In genomic region chr5:171310816-171311697, GRCh38 we compare ENCODE assay signal across 7 cellular contexts. TPM values are rescaled to one million over a fixed set of nuclear protein-coding genes. Genes with fewer than 3 reads are reported as not detected.
DNase-seq lines count a peak whose midpoint lies in the region; ATAC-seq and TF ChIP-seq lines count a peak whose summit lies in the region.

No MANE protein-coding gene starts in this region.

- no peaks in the 10 kb centered on the region for H3K79me2 ChIP-seq in neural progenitor cell (ENCODE audit: low read depth)

- peaks cover 29% of the 10 kb centered on the region for H3K4me1 Mint-ChIP-seq in neural progenitor cell

- H3K27me3 ChIP-seq in ectodermal cell (ENCODE audit: control insufficient read depth, insufficient read depth, low read length, poor library complexity, severe bottlenecking) (peaks cover 100% of the 10 kb centered on the region), neural progenitor cell (peaks cover 100% of the 10 kb centered on the region)

- H3F3A ChIP-seq in neural progenitor cell (ENCODE audit: low read depth) = peaks cover 23% of the 10 kb centered on the region

- H3K4me2 ChIP-seq in neural progenitor cell = peak overlapping the region; percentile 87

- H3K4me3 ChIP-seq in ectodermal cell (ENCODE audit: insufficient read depth, low read depth, low read length) = peak overlapping the region; percentile 5
- peak overlapping the region; percentile 41 for H3K4me3 ChIP-seq in neural progenitor cell

- peaks cover 19% of the 10 kb centered on the region for H3K4me1 ChIP-seq in ectodermal cell (ENCODE audit: control insufficient read depth, insufficient read depth, low read length)
- peaks cover 19% of the 10 kb centered on the region for H3K4me1 ChIP-seq in neural progenitor cell

- peak overlapping the region; percentile 81 for H3K4me3 Mint-ChIP-seq in neural progenitor cell

- H3K27ac ChIP-seq in ectodermal cell (ENCODE audit: insufficient read depth, low read depth, low read length, poor library complexity, severe bottlenecking) (no peak overlapping the region), neural progenitor cell (no peak overlapping the region)

- ATAC-seq in HG03342 (IDR thresholded peaks at IDR 0.05; ENCODE audit: unreplicated experiment) (no peak), GM21367 (IDR thresholded peaks at IDR 0.05; ENCODE audit: unreplicated experiment) (no peak)

- H3K9me3 ChIP-seq in ectodermal cell (ENCODE audit: control insufficient read depth, low read length) (no peaks in the 10 kb centered on the region), neural progenitor cell (ENCODE audit: low read depth) (no peaks in the 10 kb centered on the region)

- H2AFZ ChIP-seq in neural progenitor cell (replicated peaks) = peak overlapping the region; percentile 83

- H3K27me3 Mint-ChIP-seq in neural progenitor cell (ENCODE audit: insufficient read depth, low read depth) = peaks cover 79% of the 10 kb centered on the region

- H3K36me3 ChIP-seq in ectodermal cell (ENCODE audit: control insufficient read depth, insufficient read depth, low read length) (no peaks in the 10 kb centered on the region), neural progenitor cell (no peaks in the 10 kb centered on the region)

- H3K27ac Mint-ChIP-seq in neural progenitor cell = no peak overlapping the region

- peaks cover 5% of the 10 kb centered on the region for H3K9me3 Mint-ChIP-seq in neural progenitor cell

- H3K9ac ChIP-seq in neural progenitor cell = no peak overlapping the region

- H4K20me1 ChIP-seq in neural progenitor cell (ENCODE audit: low read depth) = peaks cover 100% of the 10 kb centered on the region

- no peak for TF ChIP-seq CTCF in neural progenitor cell (IDR thresholded peaks at IDR 0.05)

- DNase-seq in ELF-1 (ENCODE audit: low read depth, low spot score) (peak; percentile 79), LHCN-M2 (ENCODE audit: low read depth) (peak; percentile 7), neural progenitor cell (ENCODE audit: low spot score) (peak; percentile 87), HuH-7 (ENCODE audit: low spot score) (no peak)

- 2% methylated on average over 78 of the region's 78 CpGs for WGBS in ectodermal cell, 2 experiments

- peaks cover 1% of the 10 kb centered on the region for H3K36me3 Mint-ChIP-seq in neural progenitor cell

RNA-seq across cellular contexts. Expression of gene TLX3, which starts 2.0 kb away (rescaled TPM):
- total RNA-seq in LHCN-M2 (2014; rRNA removed) (not detected in 2 replicates), neural progenitor cell (ENCODE audit: low replicate concordance) (not detected in 2 replicates)
- polyA plus RNA-seq in LHCN-M2 (2012) = not detected
- polyA plus RNA-seq in ectodermal cell (2013, experiment 1 of 4) = 0.54 TPM
- polyA plus RNA-seq in ectodermal cell (2013, experiment 2 of 4) = 0.30 TPM
- 0.91 TPM for polyA plus RNA-seq in ectodermal cell (2013, experiment 3 of 4)
- 1.7 TPM for polyA plus RNA-seq in ectodermal cell (2013, experiment 4 of 4)
